In genomic region chr6:111871725-111872520, GRCh38 we compare ENCODE assay signal across 8 cellular contexts. TPM values are rescaled to one million over a fixed set of nuclear protein-coding genes. Genes with fewer than 3 reads are reported as not detected.
DNase-seq lines count a peak whose midpoint lies in the region; ATAC-seq lines count a peak whose summit lies in the region.

No MANE protein-coding gene starts in this region.

- H3K36me3 ChIP-seq in skeletal muscle tissue (ENCODE audit: control insufficient read depth in 3 of 3, insufficient read depth in 3 of 3, low read length in 3 of 3): no peaks in the 10 kb centered on the region

- H3K4me1 ChIP-seq in skeletal muscle tissue (ENCODE audit: control insufficient read depth in 3 of 3, insufficient read depth in 3 of 3, low read length in 3 of 3): peaks cover 5 to 10% (median 10%) of the 10 kb centered on the region in 3 donors

- peak overlapping the region; percentile 50 to 74 (median 65) for H3K4me3 ChIP-seq in skeletal muscle tissue (ENCODE audit: low read length in 3 of 3)

- H3K9me3 ChIP-seq in skeletal muscle tissue (ENCODE audit: control insufficient read depth in 3 of 3, low read length in 3 of 3): no peaks in the 10 kb centered on the region

- ATAC-seq in GM18502 (IDR thresholded peaks at IDR 0.05; ENCODE audit: poor library complexity, unreplicated experiment) (peak; percentile 0), HG02588 (IDR thresholded peaks at IDR 0.05; ENCODE audit: unreplicated experiment) (no peak), GM21737 (IDR thresholded peaks at IDR 0.05; ENCODE audit: unreplicated experiment) (no peak)

- H3K27ac ChIP-seq in skeletal muscle tissue (ENCODE audit: low read depth, low read length): peak overlapping the region; percentile 48

- H3K27me3 ChIP-seq in skeletal muscle tissue (ENCODE audit: control insufficient read depth in 3 of 3, insufficient read depth in 3 of 3, low read length in 3 of 3): peaks cover 0 to 22% (median 12%) of the 10 kb centered on the region in 3 donors

- peak overlapping the region in 2 of 3 donors; percentile 8 to 55 for H3K9ac ChIP-seq in skeletal muscle tissue (ENCODE audit: low read depth in 1 of 3, low read length in 3 of 3)

- peak; percentile 91 for DNase-seq in Ammon's horn (ENCODE audit: low spot score)
- DNase-seq in SHP77 (lab: John Stamatoyannopoulos, UW): peak; percentile 31 to 36
- DNase-seq in central memory CD4-positive, alpha-beta T cell: peak; percentile 37
- DNase-seq in iPS-NIHi7 (ENCODE audit: extremely low spot score): peak; percentile 53

RNA-seq across cellular contexts. Expression of gene FYN, which starts 1.3 kb away (rescaled TPM):
- 124 TPM for total RNA-seq in skeletal muscle tissue

Comparison
In these comparisons a context has a peak if more than half of its experiments do, and no peak if none do; other contexts are left out.
1. DNase-seq: peak in every context shown above with its lines; median percentile 91 in Ammon's horn; 53 in iPS-NIHi7; 37 in central memory CD4-positive, alpha-beta T cell; 34 in SHP77.